8 cellular contexts compared by ENCODE assay signal in genomic region chr14:90522585-90523191, GRCh38.
DNase-seq lines count a peak whose midpoint lies in the region; ATAC-seq and TF ChIP-seq lines count a peak whose summit lies in the region.

No MANE protein-coding gene starts in this region.

- peak; percentile 91 for DNase-seq in DMS53 (lab: John Stamatoyannopoulos, UW)
- DNase-seq in NCI-H2227 treated with DMSO at 0.1 percent for 48 hours (lab: John Stamatoyannopoulos, UW), result peak; percentile 74
- DNase-seq in caudate nucleus (lab: John Stamatoyannopoulos, UW), result peak in 29 of 61 donors; percentile 18 to 74 (median 52)
- no peak for DNase-seq in stimulated activated naive CD4-positive, alpha-beta T cell (lab: John Stamatoyannopoulos, UW)
- no peak for DNase-seq in GM10266 (ENCODE audit: extremely low spot score)
- no peak for DNase-seq in RKO (ENCODE audit: low spot score)

- peak overlapping the region in 2 of 3 experiments; percentile 25 to 37 for H3K27ac Mint-ChIP-seq in nephron
- no peak overlapping the region for H3K27ac Mint-ChIP-seq in activated T-helper 17 cell treated with anti-CD3 and anti-CD28 coated beads, Interleukin-2, amount 50 U/mL, for 72 hours

- H3K9me3 Mint-ChIP-seq in nephron, result peaks cover 9% of the 10 kb centered on the region
- H3K9me3 Mint-ChIP-seq in activated T-helper 17 cell treated with anti-CD3 and anti-CD28 coated beads, Interleukin-2, amount 50 U/mL, for 72 hours, result peaks cover 7% of the 10 kb centered on the region

- ATAC-seq in activated T-helper 17 cell treated with anti-CD3 and anti-CD28 coated beads, Interleukin-2, amount 50 U/mL, for 72 hours (replicated peaks), result no peak

- TF ChIP-seq CTCF in nephron (IDR thresholded peaks at IDR 0.05; ENCODE audit: unreplicated experiment in 3 of 3) (no peak), GM10266 (IDR thresholded peaks at IDR 0.05; ENCODE audit: control insufficient read depth, insufficient read depth, low read depth, missing control alignments) (no peak)

- no peaks in the 10 kb centered on the region for H3K36me3 Mint-ChIP-seq in nephron (ENCODE audit: low read depth)
- no peaks in the 10 kb centered on the region for H3K36me3 Mint-ChIP-seq in activated T-helper 17 cell treated with anti-CD3 and anti-CD28 coated beads, Interleukin-2, amount 50 U/mL, for 72 hours (ENCODE audit: low read depth)

- no peak overlapping the region for H3K4me3 Mint-ChIP-seq in nephron
- no peak overlapping the region for H3K4me3 Mint-ChIP-seq in activated T-helper 17 cell treated with anti-CD3 and anti-CD28 coated beads, Interleukin-2, amount 50 U/mL, for 72 hours

- peaks cover 12% of the 10 kb centered on the region for H3K27me3 Mint-ChIP-seq in nephron (ENCODE audit: low read depth)
- H3K27me3 Mint-ChIP-seq in activated T-helper 17 cell treated with anti-CD3 and anti-CD28 coated beads, Interleukin-2, amount 50 U/mL, for 72 hours, result peaks cover 3% of the 10 kb centered on the region

- H3K27ac ChIP-seq in caudate nucleus (ENCODE audit: low read depth, low read length), result peak overlapping the region; percentile 60

- H3K4me1 Mint-ChIP-seq in nephron, result peaks cover 31% of the 10 kb centered on the region
- H3K4me1 Mint-ChIP-seq in activated T-helper 17 cell treated with anti-CD3 and anti-CD28 coated beads, Interleukin-2, amount 50 U/mL, for 72 hours, result no peaks in the 10 kb centered on the region

Comparison
In these comparisons a context has a peak if more than half of its experiments do, and no peak if none do; other contexts are left out.
1. DNase-seq: peak in DMS53 (single experiment) and NCI-H2227 treated with DMSO at 0.1 percent for 48 hours (single experiment); none in stimulated activated naive CD4-positive, alpha-beta T cell (0 of 6), GM10266 (single experiment) and RKO (single experiment).